In the genomic region with DNA sequence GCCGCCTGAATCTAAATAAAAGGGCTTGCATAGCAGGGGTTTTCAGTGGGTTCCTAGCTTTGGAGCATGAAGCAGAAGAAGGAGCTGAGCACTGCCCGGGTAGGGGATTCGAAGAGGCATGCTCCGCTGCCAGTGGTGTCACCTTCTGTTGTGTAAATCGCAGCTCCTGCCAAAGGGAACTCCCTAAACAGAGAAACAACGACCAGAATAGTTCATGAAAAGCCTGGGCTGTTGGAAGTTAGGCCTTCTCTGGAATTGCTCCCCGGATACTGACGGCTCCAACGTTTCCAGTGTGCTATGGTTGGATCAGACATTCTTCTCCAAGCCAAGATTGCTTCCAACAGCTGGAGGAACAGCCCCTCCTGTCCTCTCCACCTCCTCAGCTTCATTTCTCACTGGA, we compare ENCODE assay signal across 2 cellular contexts.
TF ChIP-seq lines count a peak whose summit lies in the region.

No MANE protein-coding gene starts in this region.

TF ChIP-seq in liver, 16 proteins besides CTCF, POLR2A, EP300 and RAD21 (continued from another document):
- TF ChIP-seq, protein P1, sequence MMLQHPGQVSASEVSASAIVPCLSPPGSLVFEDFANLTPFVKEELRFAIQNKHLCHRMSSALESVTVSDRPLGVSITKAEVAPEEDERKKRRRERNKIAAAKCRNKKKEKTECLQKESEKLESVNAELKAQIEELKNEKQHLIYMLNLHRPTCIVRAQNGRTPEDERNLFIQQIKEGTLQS (IDR thresholded peaks at IDR 0.05): no peak
- no peak for TF ChIP-seq TAF1 (conservative IDR thresholded peaks at IDR 0.05)
- TF ChIP-seq, protein P2, sequence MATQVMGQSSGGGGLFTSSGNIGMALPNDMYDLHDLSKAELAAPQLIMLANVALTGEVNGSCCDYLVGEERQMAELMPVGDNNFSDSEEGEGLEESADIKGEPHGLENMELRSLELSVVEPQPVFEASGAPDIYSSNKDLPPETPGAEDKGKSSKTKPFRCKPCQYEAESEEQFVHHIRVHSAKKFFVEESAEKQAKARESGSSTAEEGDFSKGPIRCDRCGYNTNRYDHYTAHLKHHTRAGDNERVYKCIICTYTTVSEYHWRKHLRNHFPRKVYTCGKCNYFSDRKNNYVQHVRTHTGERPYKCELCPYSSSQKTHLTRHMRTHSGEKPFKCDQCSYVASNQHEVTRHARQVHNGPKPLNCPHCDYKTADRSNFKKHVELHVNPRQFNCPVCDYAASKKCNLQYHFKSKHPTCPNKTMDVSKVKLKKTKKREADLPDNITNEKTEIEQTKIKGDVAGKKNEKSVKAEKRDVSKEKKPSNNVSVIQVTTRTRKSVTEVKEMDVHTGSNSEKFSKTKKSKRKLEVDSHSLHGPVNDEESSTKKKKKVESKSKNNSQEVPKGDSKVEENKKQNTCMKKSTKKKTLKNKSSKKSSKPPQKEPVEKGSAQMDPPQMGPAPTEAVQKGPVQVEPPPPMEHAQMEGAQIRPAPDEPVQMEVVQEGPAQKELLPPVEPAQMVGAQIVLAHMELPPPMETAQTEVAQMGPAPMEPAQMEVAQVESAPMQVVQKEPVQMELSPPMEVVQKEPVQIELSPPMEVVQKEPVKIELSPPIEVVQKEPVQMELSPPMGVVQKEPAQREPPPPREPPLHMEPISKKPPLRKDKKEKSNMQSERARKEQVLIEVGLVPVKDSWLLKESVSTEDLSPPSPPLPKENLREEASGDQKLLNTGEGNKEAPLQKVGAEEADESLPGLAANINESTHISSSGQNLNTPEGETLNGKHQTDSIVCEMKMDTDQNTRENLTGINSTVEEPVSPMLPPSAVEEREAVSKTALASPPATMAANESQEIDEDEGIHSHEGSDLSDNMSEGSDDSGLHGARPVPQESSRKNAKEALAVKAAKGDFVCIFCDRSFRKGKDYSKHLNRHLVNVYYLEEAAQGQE (IDR thresholded peaks at IDR 0.05): no peak
- TF ChIP-seq FOXA2 (IDR thresholded peaks at IDR 0.05): no peak
- no peak for TF ChIP-seq GABPA (IDR thresholded peaks at IDR 0.05 in 1 of 2, conservative IDR thresholded peaks at IDR 0.05 in 1 of 2)

TF ChIP-seq in HepG2, 621 proteins besides CTCF, POLR2A, EP300 and RAD21 (continued from another document):
- TF ChIP-seq, protein P3, sequence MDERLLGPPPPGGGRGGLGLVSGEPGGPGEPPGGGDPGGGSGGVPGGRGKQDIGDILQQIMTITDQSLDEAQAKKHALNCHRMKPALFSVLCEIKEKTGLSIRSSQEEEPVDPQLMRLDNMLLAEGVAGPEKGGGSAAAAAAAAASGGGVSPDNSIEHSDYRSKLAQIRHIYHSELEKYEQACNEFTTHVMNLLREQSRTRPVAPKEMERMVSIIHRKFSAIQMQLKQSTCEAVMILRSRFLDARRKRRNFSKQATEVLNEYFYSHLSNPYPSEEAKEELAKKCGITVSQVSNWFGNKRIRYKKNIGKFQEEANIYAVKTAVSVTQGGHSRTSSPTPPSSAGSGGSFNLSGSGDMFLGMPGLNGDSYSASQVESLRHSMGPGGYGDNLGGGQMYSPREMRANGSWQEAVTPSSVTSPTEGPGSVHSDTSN (CRISPR knock-in tag; IDR thresholded peaks at IDR 0.05): no peak
